1 cellular context compared by ENCODE assay signal in genomic region chr6:108127056-108127455, GRCh38.
TF ChIP-seq lines count a peak whose summit lies in the region.

No MANE protein-coding gene starts in this region.

TF ChIP-seq in HepG2, 621 proteins besides CTCF, POLR2A, EP300 and RAD21:
- TF ChIP-seq ZNF784 (CRISPR knock-in tag; IDR thresholded peaks at IDR 0.05; ENCODE audit: borderline replicate concordance) (no peak), ZFX (CRISPR knock-in tag; IDR thresholded peaks at IDR 0.05; ENCODE audit: low read depth) (no peak), ZFP41 (CRISPR knock-in tag; IDR thresholded peaks at IDR 0.05; ENCODE audit: borderline replicate concordance) (no peak), EEA1 (CRISPR knock-in tag; IDR thresholded peaks at IDR 0.05; ENCODE audit: borderline replicate concordance) (no peak), ZNF3 (CRISPR knock-in tag; IDR thresholded peaks at IDR 0.05) (no peak), HIC2 (CRISPR knock-in tag; IDR thresholded peaks at IDR 0.05; ENCODE audit: low read depth) (no peak), FIP1L1 (IDR thresholded peaks at IDR 0.05; ENCODE audit: borderline replicate concordance, insufficient read depth, low read depth, low read length) (no peak), MNT (IDR thresholded peaks at IDR 0.05) (no peak), PAX8 (CRISPR knock-in tag; IDR thresholded peaks at IDR 0.05; ENCODE audit: borderline replicate concordance) (no peak), ZNF766 (CRISPR knock-in tag; IDR thresholded peaks at IDR 0.05; ENCODE audit: borderline replicate concordance) (no peak), MTA1 (CRISPR knock-in tag; IDR thresholded peaks at IDR 0.05; ENCODE audit: borderline replicate concordance) (no peak), ZNF83 (CRISPR knock-in tag; IDR thresholded peaks at IDR 0.05; ENCODE audit: borderline replicate concordance) (no peak), NCOA1 (CRISPR knock-in tag; IDR thresholded peaks at IDR 0.05) (no peak), ZNF460 (CRISPR knock-in tag; IDR thresholded peaks at IDR 0.05; ENCODE audit: borderline replicate concordance) (no peak), ZNF20 (CRISPR knock-in tag; IDR thresholded peaks at IDR 0.05) (no peak), KAT8 (CRISPR knock-in tag; IDR thresholded peaks at IDR 0.05) (no peak), HNRNPK (IDR thresholded peaks at IDR 0.05; ENCODE audit: low read depth, low read length, poor library complexity, severe bottlenecking) (no peak)
- TF ChIP-seq, protein P1, sequence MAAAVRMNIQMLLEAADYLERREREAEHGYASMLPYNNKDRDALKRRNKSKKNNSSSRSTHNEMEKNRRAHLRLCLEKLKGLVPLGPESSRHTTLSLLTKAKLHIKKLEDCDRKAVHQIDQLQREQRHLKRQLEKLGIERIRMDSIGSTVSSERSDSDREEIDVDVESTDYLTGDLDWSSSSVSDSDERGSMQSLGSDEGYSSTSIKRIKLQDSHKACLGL (CRISPR knock-in tag; IDR thresholded peaks at IDR 0.05): no peak
- TF ChIP-seq, protein P2, sequence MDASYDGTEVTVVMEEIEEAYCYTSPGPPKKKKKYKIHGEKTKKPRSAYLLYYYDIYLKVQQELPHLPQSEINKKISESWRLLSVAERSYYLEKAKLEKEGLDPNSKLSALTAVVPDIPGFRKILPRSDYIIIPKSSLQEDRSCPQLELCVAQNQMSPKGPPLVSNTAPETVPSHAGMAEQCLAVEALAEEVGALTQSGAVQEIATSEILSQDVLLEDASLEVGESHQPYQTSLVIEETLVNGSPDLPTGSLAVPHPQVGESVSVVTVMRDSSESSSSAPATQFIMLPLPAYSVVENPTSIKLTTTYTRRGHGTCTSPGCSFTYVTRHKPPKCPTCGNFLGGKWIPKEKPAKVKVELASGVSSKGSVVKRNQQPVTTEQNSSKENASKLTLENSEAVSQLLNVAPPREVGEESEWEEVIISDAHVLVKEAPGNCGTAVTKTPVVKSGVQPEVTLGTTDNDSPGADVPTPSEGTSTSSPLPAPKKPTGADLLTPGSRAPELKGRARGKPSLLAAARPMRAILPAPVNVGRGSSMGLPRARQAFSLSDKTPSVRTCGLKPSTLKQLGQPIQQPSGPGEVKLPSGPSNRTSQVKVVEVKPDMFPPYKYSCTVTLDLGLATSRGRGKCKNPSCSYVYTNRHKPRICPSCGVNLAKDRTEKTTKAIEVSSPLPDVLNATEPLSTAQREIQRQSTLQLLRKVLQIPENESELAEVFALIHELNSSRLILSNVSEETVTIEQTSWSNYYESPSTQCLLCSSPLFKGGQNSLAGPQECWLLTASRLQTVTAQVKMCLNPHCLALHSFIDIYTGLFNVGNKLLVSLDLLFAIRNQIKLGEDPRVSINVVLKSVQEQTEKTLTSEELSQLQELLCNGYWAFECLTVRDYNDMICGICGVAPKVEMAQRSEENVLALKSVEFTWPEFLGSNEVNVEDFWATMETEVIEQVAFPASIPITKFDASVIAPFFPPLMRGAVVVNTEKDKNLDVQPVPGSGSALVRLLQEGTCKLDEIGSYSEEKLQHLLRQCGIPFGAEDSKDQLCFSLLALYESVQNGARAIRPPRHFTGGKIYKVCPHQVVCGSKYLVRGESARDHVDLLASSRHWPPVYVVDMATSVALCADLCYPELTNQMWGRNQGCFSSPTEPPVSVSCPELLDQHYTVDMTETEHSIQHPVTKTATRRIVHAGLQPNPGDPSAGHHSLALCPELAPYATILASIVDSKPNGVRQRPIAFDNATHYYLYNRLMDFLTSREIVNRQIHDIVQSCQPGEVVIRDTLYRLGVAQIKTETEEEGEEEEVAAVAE (CRISPR knock-in tag; IDR thresholded peaks at IDR 0.05; ENCODE audit: borderline replicate concordance): no peak
